ENCODE assay signal across 17 cellular contexts in genomic region chr20:1281279-1282057, GRCh38. TPM values are rescaled to one million over a fixed set of nuclear protein-coding genes. Genes with fewer than 3 reads are reported as not detected.
DNase-seq lines count a peak whose midpoint lies in the region; ATAC-seq, FAIRE-seq and TF ChIP-seq lines count a peak whose summit lies in the region.
"Had no signal": no experiment of that assay in that cellular context is flagged by ENCODE, and none has a peak within 500 bp of the region (broad histone marks: within the 10 kb centered on the region; RNA-seq: fewer than 3 reads in every experiment).

No MANE protein-coding gene starts in this region.

- ATAC-seq in central memory CD8-positive, alpha-beta T cell (replicated peaks; ENCODE audit: extremely low read depth, poor library complexity, severe bottlenecking): no peak
- ATAC-seq in pancreas (peak; percentile 85 to 92 (median 91)), GM21390 (IDR thresholded peaks at IDR 0.05; ENCODE audit: unreplicated experiment) (no peak), GM21423 (IDR thresholded peaks at IDR 0.05; ENCODE audit: unreplicated experiment) (no peak), GM19351 (IDR thresholded peaks at IDR 0.05; ENCODE audit: unreplicated experiment) (no peak)
- ATAC-seq: left lung, Panc1 had no signal

- peaks cover 2% of the 10 kb centered on the region for H3K36me3 Mint-ChIP-seq in central memory CD8-positive, alpha-beta T cell (ENCODE audit: insufficient read depth)

- no peaks in the 10 kb centered on the region for H3K36me3 ChIP-seq in pancreas
- H3K36me3 ChIP-seq: BLaER1, left lung had no signal

- WGBS in pancreas, 2 donors: 20 to 25% methylated on average over 7 of the region's 7 CpGs

- H3K4me3 ChIP-seq in LNCaP clone FGC (ENCODE audit: low read depth, low read length): no peak overlapping the region
- H3K4me3 ChIP-seq in pancreas: no peak overlapping the region
- H3K4me3 ChIP-seq: BLaER1, left lung had no signal

- no peaks in the 10 kb centered on the region for H3K9me3 Mint-ChIP-seq in central memory CD8-positive, alpha-beta T cell

- peaks cover 7 to 22% (median 12%) of the 10 kb centered on the region in 3 donors for H3K4me1 ChIP-seq in pancreas

- no peak for FAIRE-seq in pancreas (lab: Jason Lieb, UNC)

- peak overlapping the region; percentile 44 for H3K27ac Mint-ChIP-seq in central memory CD8-positive, alpha-beta T cell (ENCODE audit: low read depth)

- H3K27ac ChIP-seq in pancreas: no peak overlapping the region
- H3K27ac ChIP-seq: BLaER1, left lung had no signal

- no peaks in the 10 kb centered on the region for H3K27me3 Mint-ChIP-seq in central memory CD8-positive, alpha-beta T cell

- intact Hi-C loops in pancreas (cut with DNase I): no loop called here

- DNase-seq in LNCaP clone FGC (ENCODE audit: low read depth) (peak; percentile 42), NCI-H345 (lab: John Stamatoyannopoulos, UW) (peak; percentile 89), pancreas (peak in 1 of 6 donors; percentile 35), inferior parietal cortex (ENCODE audit: extremely low spot score) (no peak)
- no peak for DNase-seq in central memory CD8-positive, alpha-beta T cell (ENCODE audit: low spot score in 2 of 2)
- DNase-seq: effector memory CD4-positive, alpha-beta T cell; left lung; NCI-H1048 had no signal

- peaks cover 12% of the 10 kb centered on the region for H3K4me1 Mint-ChIP-seq in central memory CD8-positive, alpha-beta T cell

- H3K27me3 ChIP-seq in pancreas: no peaks in the 10 kb centered on the region
- H3K27me3 ChIP-seq: BLaER1, left lung had no signal

- no peaks in the 10 kb centered on the region for H3K9me3 ChIP-seq in pancreas
- H3K9me3 ChIP-seq: BLaER1, left lung had no signal

- H3K4me3 Mint-ChIP-seq in central memory CD8-positive, alpha-beta T cell: no peak overlapping the region

- no peak for TF ChIP-seq CTCF in LNCaP clone FGC (IDR thresholded peaks at IDR 0.05; ENCODE audit: control insufficient read depth, extremely low read depth, insufficient read depth)
- no peak for TF ChIP-seq CTCF in pancreas (IDR thresholded peaks at IDR 0.05)

RNA-seq across cellular contexts. Expression of gene SNPH, which starts 15.4 kb away (rescaled TPM):
- total RNA-seq in pancreas: 1 to 10 TPM; 1.1 to 2.7 (median 2.2) TPM
- 1 to 10 TPM; 3.6 to 4.3 TPM for polyA plus RNA-seq in pancreas

RNA-seq across cellular contexts. Expression of gene SDCBP2, which starts 47.5 kb away (rescaled TPM):
- total RNA-seq in pancreas: 10 to 100 TPM in 3 of 6 donors, 1 to 10 TPM in 3; 4.7 to 14.8 (median 9.3) TPM
- 10 to 100 TPM; 13.8 to 23.8 TPM for polyA plus RNA-seq in pancreas

RNA-seq across cellular contexts. Expression of gene RAD21L1, which starts 55.6 kb away (rescaled TPM):
- total RNA-seq in pancreas: not detected
- polyA plus RNA-seq in pancreas: not detected
- total RNA-seq: activated CD8-positive, alpha-beta memory T cell treated with anti-CD3 and anti-CD28 coated beads for 36 hours; aorta; glomerular endothelial cell; left lung; T-helper 2 cell treated with Interferon-gamma antibody and Interleukin-4, amounts not matched to agents 100 ng/mL and 5 ng/mL, for 36 hours had no signal
- polyA plus RNA-seq: aorta had no signal

Comparison
In these comparisons a context has a peak if more than half of its experiments do, and no peak if none do; other contexts are left out.
1. DNase-seq: peak in LNCaP clone FGC (single experiment) and NCI-H345 (single experiment); none in central memory CD8-positive, alpha-beta T cell (0 of 2) and inferior parietal cortex (single experiment).
2. ATAC-seq: peak in pancreas (4 of 4); none in central memory CD8-positive, alpha-beta T cell (single experiment), GM21390 (single experiment), GM21423 (single experiment) and GM19351 (single experiment).